ENCODE assay signal across 31 cellular contexts in the genomic region with DNA sequence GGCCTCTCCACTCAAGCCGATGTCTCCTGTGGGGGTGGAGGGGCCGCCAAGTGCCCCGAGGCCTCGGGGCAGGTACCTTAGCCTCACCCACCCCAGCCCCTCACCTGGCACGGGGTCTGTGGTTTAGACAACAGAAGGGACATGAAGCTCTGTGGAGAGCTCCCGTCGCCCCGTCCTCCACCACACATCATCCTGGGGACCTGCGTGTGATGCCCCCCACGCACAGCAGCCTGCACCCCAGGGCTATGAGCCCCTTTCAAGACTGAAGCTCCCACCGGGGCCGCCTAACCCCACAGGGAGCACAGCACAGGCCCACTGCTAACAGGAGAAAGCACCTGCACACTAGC. TPM values are rescaled to one million over a fixed set of nuclear protein-coding genes. Genes with fewer than 3 reads are reported as not detected.
"Had no signal": no experiment of that assay in that cellular context is flagged by ENCODE, and none has a peak within 500 bp of the region (broad histone marks: within the 10 kb centered on the region; RNA-seq: fewer than 3 reads in every experiment).

No MANE protein-coding gene starts in this region.

- H3K4me1 ChIP-seq: body of pancreas, breast epithelium, esophagus squamous epithelium, gastroesophageal sphincter had no signal

- ATAC-seq: activated CD4-positive, alpha-beta T cell treated with anti-CD3 and anti-CD28 coated beads for 36 hours; activated CD8-positive, alpha-beta T cell treated with anti-CD3 and anti-CD28 coated beads for 36 hours; activated T-cell treated with anti-CD3 and anti-CD28 coated beads, Interleukin-2, amount 50 U/mL, for 4 hours; activated T-helper 17 cell treated with anti-CD3 and anti-CD28 coated beads, Interleukin-2, amount 50 U/mL, for 72 hours; body of pancreas; gastroesophageal sphincter; T-helper 17 cell had no signal

- DNase-seq: activated CD4-positive, alpha-beta T cell treated with anti-CD3 and anti-CD28 coated beads for 36 hours; activated CD4-positive, alpha-beta T cell treated with anti-CD3 and anti-CD28 coated beads, Interleukin-2, amount 10 ng/mL, durations not matched to agents 7 days and 5 days; activated CD4-positive, alpha-beta T cell treated with anti-CD3 and anti-CD28 coated beads, Interleukin-2, amount 50 U/mL, for 4 hours; activated CD4-positive, CD25-positive, alpha-beta regulatory T cell; activated CD4-positive, CD25-positive, alpha-beta regulatory T cell treated with anti-CD3 and anti-CD28 coated beads, Interleukin-2, amount 50 U/mL, for 72 hours; activated CD8-positive, alpha-beta memory T cell treated with anti-CD3 and anti-CD28 coated beads for 24 hours; activated CD8-positive, alpha-beta T cell treated with anti-CD3 and anti-CD28 coated beads for 36 hours; activated effector memory CD4-positive, alpha-beta T cell treated with Interleukin-2 at 50 U/mL for 16 hours; activated gamma-delta T cell treated with Interleukin-2 at 50 U/mL for 16 hours; activated naive CD4-positive, alpha-beta T cell treated with anti-CD3 and anti-CD28 coated beads, Interleukin-2, amount 50 U/mL, for 16 hours; activated naive CD4-positive, alpha-beta T cell treated with Interleukin-2 at 50 U/mL for 16 hours; activated T-cell treated with anti-CD3 and anti-CD28 coated beads, Interleukin-2, amount 50 U/mL, for 4 hours; amniotic stem cell; aorta; body of pancreas; cortex of kidney; dermis blood vessel endothelial cell; effector CD8-positive, alpha-beta T cell; esophagus squamous epithelium; foreskin melanocyte; T-helper 1 cell; T-helper 17 cell had no signal

- H3K9me3 ChIP-seq: body of pancreas, breast epithelium, esophagus squamous epithelium, gastroesophageal sphincter had no signal

- H3K27ac ChIP-seq: body of pancreas, breast epithelium, cardiac muscle cell, epithelial cell of prostate, esophagus squamous epithelium, gastroesophageal sphincter had no signal

- H3K27me3 ChIP-seq: cardiac muscle cell had no signal

- H3K4me3 ChIP-seq: body of pancreas, breast epithelium, cardiac muscle cell, esophagus squamous epithelium, gastroesophageal sphincter had no signal

- H3K36me3 ChIP-seq: breast epithelium, cardiac muscle cell, esophagus squamous epithelium, gastroesophageal sphincter had no signal

RNA-seq across cellular contexts. Expression of gene KCNQ2, which starts 8.2 kb away (rescaled TPM):
- total RNA-seq: activated CD4-positive, alpha-beta T cell treated with anti-CD3 and anti-CD28 coated beads for 36 hours; activated CD8-positive, alpha-beta T cell treated with anti-CD3 and anti-CD28 coated beads for 36 hours; activated T-cell treated with anti-CD3 and anti-CD28 coated beads, Interleukin-2, amount 50 U/mL, for 4 hours; aorta; breast epithelium; dermis blood vessel endothelial cell; endothelial cell of umbilical vein; esophagus squamous epithelium; fibroblast of lung; fibroblast of villous mesenchyme; glomerular endothelial cell; T-helper 17 cell had no signal
